ENCODE assay signal across 8 cellular contexts in the genomic region with DNA sequence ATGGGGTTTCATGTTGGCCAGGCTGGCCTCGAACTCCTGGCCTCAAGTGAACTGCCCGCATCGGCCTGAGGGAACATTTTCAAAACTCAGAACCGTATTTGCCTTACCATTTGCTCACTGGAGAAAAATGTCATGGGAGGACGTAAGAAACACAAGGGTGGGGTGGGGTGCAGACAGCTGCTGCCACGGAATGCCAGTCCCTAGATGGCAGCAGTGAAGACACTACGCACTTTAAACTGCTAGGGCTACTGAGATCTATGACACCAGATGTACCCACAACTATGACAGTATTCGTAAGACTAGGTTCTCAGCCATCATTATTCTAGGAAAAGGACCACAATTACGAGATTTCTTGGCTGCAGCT. TPM values are rescaled to one million over a fixed set of nuclear protein-coding genes. Genes with fewer than 3 reads are reported as not detected.
DNase-seq lines count a peak whose midpoint lies in the region; ATAC-seq and TF ChIP-seq lines count a peak whose summit lies in the region.
"Not testable (repeated sequence)": the region's sequence is repeated elsewhere in the genome, so short reads cannot be mapped to it uniquely, and the experiment has no call there.

No MANE protein-coding gene starts in this region.

- peak; percentile 52 for DNase-seq in AG04450 (ENCODE audit: low read depth, low spot score)
- DNase-seq in NCI-H82 (lab: John Stamatoyannopoulos, UW): peak; percentile 61
- peak; percentile 41 to 50 for DNase-seq in activated CD4-positive, alpha-beta T cell treated with anti-CD3 and anti-CD28 coated beads, Interleukin-2, amount 50 U/mL, for 48 hours
- DNase-seq in left kidney (ENCODE audit: low read depth, low spot score): peak; percentile 75
- DNase-seq in stimulated activated CD4-positive, alpha-beta T cell treated with anti-CD3 and anti-CD28 coated beads, Interleukin-12 subunit alpha, Interleukin-12 subunit beta, amount 100 ng/mL, for 4 hours: peak; percentile 20

- not testable (repeated sequence) for H3K27me3 ChIP-seq in AG04450 (ENCODE audit: control insufficient read depth, insufficient read depth, low read length)

- peak; percentile 48 for TF ChIP-seq CTCF in AG04450 (IDR thresholded peaks at IDR 0.05; ENCODE audit: low read depth, low read length)

- H3K4me3 Mint-ChIP-seq in dendritic cell treated with granulocyte-macrophage colony-stimulating factor and Interleukin-4, amounts not matched to agents 40 ng/mL and 50 ng/mL, for 4 days: peak overlapping the region; percentile 95

- intact Hi-C loops in dendritic cell treated with granulocyte-macrophage colony-stimulating factor and Interleukin-4, amounts not matched to agents 40 ng/mL and 50 ng/mL, for 4 days (cut with micrococcal nuclease): not testable (repeated sequence)

- ATAC-seq in GM18868 (IDR thresholded peaks at IDR 0.05; ENCODE audit: unreplicated experiment) (peak; percentile 38), HG03442 (IDR thresholded peaks at IDR 0.05; ENCODE audit: unreplicated experiment) (peak; percentile 32)

- not testable (repeated sequence) for H3K9me3 ChIP-seq in AG04450 (ENCODE audit: control insufficient read depth, insufficient read depth, low read length)

- CTCF ChIA-PET in AG04450 (lab: Charles Lee): not testable (repeated sequence)

- not testable (repeated sequence) for H3K9me3 Mint-ChIP-seq in dendritic cell treated with granulocyte-macrophage colony-stimulating factor and Interleukin-4, amounts not matched to agents 40 ng/mL and 50 ng/mL, for 4 days

- POLR2A ChIA-PET in AG04450 (lab: Yijun Ruan, JAX): not testable (repeated sequence)

- H3K4me1 Mint-ChIP-seq in dendritic cell treated with granulocyte-macrophage colony-stimulating factor and Interleukin-4, amounts not matched to agents 40 ng/mL and 50 ng/mL, for 4 days (ENCODE audit: low read depth): peaks cover 13% of the 10 kb centered on the region

- H3K27ac Mint-ChIP-seq in dendritic cell treated with granulocyte-macrophage colony-stimulating factor and Interleukin-4, amounts not matched to agents 40 ng/mL and 50 ng/mL, for 4 days: peak overlapping the region; percentile 97

- not testable (repeated sequence) for H3K27me3 Mint-ChIP-seq in dendritic cell treated with granulocyte-macrophage colony-stimulating factor and Interleukin-4, amounts not matched to agents 40 ng/mL and 50 ng/mL, for 4 days

- H3K36me3 Mint-ChIP-seq in dendritic cell treated with granulocyte-macrophage colony-stimulating factor and Interleukin-4, amounts not matched to agents 40 ng/mL and 50 ng/mL, for 4 days (ENCODE audit: low read depth): peaks cover 72% of the 10 kb centered on the region

- H3K4me3 ChIP-seq in AG04450 (ENCODE audit: low read depth, low read length): peak overlapping the region; percentile 70

- H3K27ac ChIP-seq in AG04450 (ENCODE audit: low read depth, low read length): peak overlapping the region; percentile 97

RNA-seq across cellular contexts. Expression of a gene that starts 0.7 kb away (rescaled TPM):
- polyA plus RNA-seq in AG04450 (2011; rRNA removed): 82.7 and 119 TPM in 2 replicates
- polyA minus RNA-seq in AG04450 (2011; rRNA and poly(A)+ RNA removed): 14.0 and 28.1 TPM in 2 replicates

RNA-seq across cellular contexts. Expression of a gene that starts 2.0 kb away (rescaled TPM):
- polyA plus RNA-seq in AG04450 (2011; rRNA removed): 16.0 and 19.5 TPM in 2 replicates
- 22.0 and 22.4 TPM in 2 replicates for polyA minus RNA-seq in AG04450 (2011; rRNA and poly(A)+ RNA removed)

Comparison
In these comparisons a context has a peak if more than half of its experiments do, and no peak if none do; other contexts are left out.
1. Peak in every context shown above with its lines: DNase-seq, ATAC-seq, H3K4me3 ChIP-seq and H3K27ac ChIP-seq.
2. DNase-seq: peak in every context shown above with its lines; median percentile 75 in left kidney; 61 in NCI-H82; 52 in AG04450; 46 in activated CD4-positive, alpha-beta T cell treated with anti-CD3 and anti-CD28 coated beads, Interleukin-2, amount 50 U/mL, for 48 hours; 20 in stimulated activated CD4-positive, alpha-beta T cell treated with anti-CD3 and anti-CD28 coated beads, Interleukin-12 subunit alpha, Interleukin-12 subunit beta, amount 100 ng/mL, for 4 hours.